ENCODE assay signal across 8 cellular contexts in genomic region chr6:104325341-104326172, GRCh38.
DNase-seq lines count a peak whose midpoint lies in the region; ATAC-seq and TF ChIP-seq lines count a peak whose summit lies in the region.

No MANE protein-coding gene starts in this region.

- peak; percentile 40 for ATAC-seq in GM18867 (IDR thresholded peaks at IDR 0.05; ENCODE audit: unreplicated experiment)
- ATAC-seq in body of pancreas = peak; percentile 27
- no peak for ATAC-seq in GM21825 (IDR thresholded peaks at IDR 0.05; ENCODE audit: unreplicated experiment)

- H2AFZ ChIP-seq in ACC112 (ENCODE audit: low read length, unreplicated experiment) = no peak overlapping the region

- DNase-seq in NCI-H2196 (lab: John Stamatoyannopoulos, UW; ENCODE audit: unreplicated experiment) = peak; percentile 14
- peak in 3 of 4 donors; percentile 9 to 31 (median 23) for DNase-seq in body of pancreas
- DNase-seq in mesothelial cell of epicardium (ENCODE audit: low spot score in 2 of 2, unreplicated experiment in 2 of 2) = peak in 1 of 2 experiments; percentile 44
- no peak for DNase-seq in HuH-7.5 (ENCODE audit: low spot score)
- DNase-seq in T-helper 2 cell treated with Interferon-gamma antibody and Interleukin-4, amounts not matched to agents 5 μg/mL and 100 μg/mL, for 36 hours (ENCODE audit: low spot score) = no peak

- H3K9me3 Mint-ChIP-seq in mesothelial cell of epicardium = no peaks in the 10 kb centered on the region
- H3K9me3 Mint-ChIP-seq in T-helper 2 cell treated with Interferon-gamma antibody and Interleukin-4, amounts not matched to agents 5 μg/mL and 100 μg/mL, for 36 hours = no peaks in the 10 kb centered on the region

- H3K27me3 ChIP-seq in ACC112 (ENCODE audit: insufficient read depth, low read length) = no peaks in the 10 kb centered on the region
- no peaks in the 10 kb centered on the region for H3K27me3 ChIP-seq in body of pancreas

- no peak for TF ChIP-seq POLR2A in body of pancreas (IDR thresholded peaks at IDR 0.05)

- TF ChIP-seq CTCF in body of pancreas (IDR thresholded peaks at IDR 0.05) (peak; percentile 50 to 65 (median 63)), mesothelial cell of epicardium (IDR thresholded peaks at IDR 0.05; ENCODE audit: unreplicated experiment) (peak; percentile 87)

- no peaks in the 10 kb centered on the region for H3K36me3 Mint-ChIP-seq in mesothelial cell of epicardium
- no peaks in the 10 kb centered on the region for H3K36me3 Mint-ChIP-seq in T-helper 2 cell treated with Interferon-gamma antibody and Interleukin-4, amounts not matched to agents 5 μg/mL and 100 μg/mL, for 36 hours (ENCODE audit: low read depth)

- H3K36me3 ChIP-seq in ACC112 (ENCODE audit: insufficient read depth, low read length) (no peaks in the 10 kb centered on the region), body of pancreas (replicated peaks in 1 of 2; ENCODE audit: insufficient read depth in 1 of 2, low read depth in 2 of 2) (no peaks in the 10 kb centered on the region)

- H3K27ac ChIP-seq in ACC112 (ENCODE audit: low read depth, low read length) (peak overlapping the region; percentile 76), body of pancreas (no peak overlapping the region)

- 6 to 8% methylated on average over 9 of the region's 9 CpGs for WGBS in body of pancreas, 2 donors

- H3K4me1 Mint-ChIP-seq in mesothelial cell of epicardium = peaks cover 27% of the 10 kb centered on the region
- no peaks in the 10 kb centered on the region for H3K4me1 Mint-ChIP-seq in T-helper 2 cell treated with Interferon-gamma antibody and Interleukin-4, amounts not matched to agents 5 μg/mL and 100 μg/mL, for 36 hours (ENCODE audit: low read depth)

- H3K4me3 Mint-ChIP-seq in mesothelial cell of epicardium = no peak overlapping the region
- no peak overlapping the region for H3K4me3 Mint-ChIP-seq in T-helper 2 cell treated with Interferon-gamma antibody and Interleukin-4, amounts not matched to agents 5 μg/mL and 100 μg/mL, for 36 hours

- intact Hi-C loops in body of pancreas (cut with DNase I) = no loop called here

- no peak overlapping the region for H3K27ac Mint-ChIP-seq in mesothelial cell of epicardium
- H3K27ac Mint-ChIP-seq in T-helper 2 cell treated with Interferon-gamma antibody and Interleukin-4, amounts not matched to agents 5 μg/mL and 100 μg/mL, for 36 hours = no peak overlapping the region

- no peaks in the 10 kb centered on the region for H3K9me3 ChIP-seq in body of pancreas

- H3K27me3 Mint-ChIP-seq in mesothelial cell of epicardium (ENCODE audit: low read depth) = peaks cover 8% of the 10 kb centered on the region
- no peaks in the 10 kb centered on the region for H3K27me3 Mint-ChIP-seq in T-helper 2 cell treated with Interferon-gamma antibody and Interleukin-4, amounts not matched to agents 5 μg/mL and 100 μg/mL, for 36 hours (ENCODE audit: low read depth)

- H3K4me1 ChIP-seq in ACC112 (ENCODE audit: control insufficient read depth, insufficient read depth, low read length, unreplicated experiment) (peaks cover 8% of the 10 kb centered on the region), body of pancreas (no peaks in the 10 kb centered on the region)

- H3K4me3 ChIP-seq in ACC112 (ENCODE audit: low read depth, low read length) = peak overlapping the region; percentile 31
- no peak overlapping the region for H3K4me3 ChIP-seq in body of pancreas

- H3K79me2 ChIP-seq in ACC112 (ENCODE audit: control insufficient read depth, insufficient read depth, low read length, unreplicated experiment) = no peaks in the 10 kb centered on the region

Comparison
In these comparisons a context has a peak if more than half of its experiments do, and no peak if none do; other contexts are left out.
1. DNase-seq: peak in NCI-H2196 (single experiment) and body of pancreas (3 of 4); none in HuH-7.5 (single experiment) and T-helper 2 cell treated with Interferon-gamma antibody and Interleukin-4, amounts not matched to agents 5 μg/mL and 100 μg/mL, for 36 hours (single experiment).